ENCODE assay signal across 13 cellular contexts in the genomic region with DNA sequence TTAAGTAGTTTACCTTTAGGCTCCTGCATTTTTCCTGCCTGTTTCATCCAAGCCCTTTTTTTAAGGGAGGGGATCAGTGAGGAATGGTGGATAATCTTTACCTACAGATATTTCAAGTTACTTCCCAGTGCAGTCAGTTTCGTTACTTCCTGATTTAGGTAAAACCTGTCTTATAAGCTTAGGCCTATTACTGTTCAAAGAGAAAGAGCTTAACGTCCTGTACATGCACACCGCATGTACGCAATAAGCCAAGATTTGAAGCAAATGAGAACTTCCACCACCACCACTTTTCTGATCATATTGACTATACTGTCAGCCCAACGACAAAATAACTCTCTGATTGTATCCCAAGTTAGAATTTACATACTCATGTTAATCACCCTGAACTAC. TPM values are rescaled to one million over a fixed set of nuclear protein-coding genes. Genes with fewer than 3 reads are reported as not detected.
DNase-seq lines count a peak whose midpoint lies in the region; TF ChIP-seq lines count a peak whose summit lies in the region.
"Had no signal": no experiment of that assay in that cellular context is flagged by ENCODE, and none has a peak within 500 bp of the region (broad histone marks: within the 10 kb centered on the region; RNA-seq: fewer than 3 reads in every experiment).

No MANE protein-coding gene starts in this region.

- H3K4me3 ChIP-seq in dorsolateral prefrontal cortex (peak overlapping the region; percentile 8 to 92 (median 71)), mesendoderm (ENCODE audit: low read length) (no peak overlapping the region), GM23248 (no peak overlapping the region)

- peaks cover 5% of the 10 kb centered on the region for H3K4me1 ChIP-seq in mesendoderm (ENCODE audit: control insufficient read depth, low read depth, low read length)
- H3K4me1 ChIP-seq in GM23248 (ENCODE audit: insufficient read depth), result no peaks in the 10 kb centered on the region

- peaks cover 33% of the 10 kb centered on the region for H3K36me3 Mint-ChIP-seq in type B pancreatic cell

- peaks cover 44% of the 10 kb centered on the region for H3K4me1 Mint-ChIP-seq in type B pancreatic cell (ENCODE audit: unreplicated experiment)

- H4K8ac ChIP-seq in mesendoderm (ENCODE audit: low read depth, low read length), result no peak overlapping the region

- H3K27me3 ChIP-seq in dorsolateral prefrontal cortex (peaks cover 0 to 9% (median 0%) of the 10 kb centered on the region in 45 donors), mesendoderm (ENCODE audit: insufficient read depth, low read length, poor library complexity) (no peaks in the 10 kb centered on the region), GM23248 (replicated peaks; ENCODE audit: insufficient read depth) (no peaks in the 10 kb centered on the region)
- H3K27me3 ChIP-seq: thyroid gland had no signal

- no peak overlapping the region for H2BK15ac ChIP-seq in mesendoderm (replicated peaks; ENCODE audit: low read depth)

- WGBS in mesendoderm (ENCODE audit: extremely low coverage, insufficient coverage, low lambda C conversion rate), result no CpG with 5 or more reads among the region's 5 CpGs
- WGBS in GM23248 (ENCODE audit: low coverage in 1 of 2, low lambda C conversion rate in 2 of 2, missing lambda C conversion rate in 2 of 2), 2 experiments, result 92 to 95% methylated on average over 5 of the region's 5 CpGs

- no peak overlapping the region for H2AFZ ChIP-seq in GM23248

- in situ Hi-C loops in GM23248 (cut with MboI), result no loop called here

- peaks cover 9% of the 10 kb centered on the region for H3K27me3 Mint-ChIP-seq in type B pancreatic cell

- H3K9me3 ChIP-seq in GM23248 (ENCODE audit: low read depth), result no peaks in the 10 kb centered on the region
- H3K9me3 ChIP-seq: thyroid gland had no signal

- peaks cover 2% of the 10 kb centered on the region for H3K79me1 ChIP-seq in mesendoderm (ENCODE audit: low read length)

- H2BK120ac ChIP-seq in mesendoderm (ENCODE audit: low read depth, low read length), result peak overlapping the region; percentile 28

- no peak overlapping the region for H2AK5ac ChIP-seq in mesendoderm (ENCODE audit: low read length)

- H3K9me2 ChIP-seq in GM23248 (ENCODE audit: insufficient read depth), result no peaks in the 10 kb centered on the region

- H3K9ac ChIP-seq in mesendoderm (ENCODE audit: low read length), result no peak overlapping the region
- no peak overlapping the region for H3K9ac ChIP-seq in GM23248

- H3K4ac ChIP-seq in mesendoderm (ENCODE audit: low read depth, low read length), result no peak overlapping the region

- H4K5ac ChIP-seq in mesendoderm (ENCODE audit: low read length), result no peak overlapping the region

- H3K36me3 ChIP-seq in mesendoderm (ENCODE audit: control insufficient read depth, insufficient read depth, low read length) (no peaks in the 10 kb centered on the region), GM23248 (ENCODE audit: low read depth) (peaks cover 6% of the 10 kb centered on the region; the same call in 1 of the 2 replicates)

- H3F3A ChIP-seq in GM23248 (ENCODE audit: insufficient read depth), result no peaks in the 10 kb centered on the region

- H3K23ac ChIP-seq in mesendoderm (ENCODE audit: low read length), result no peak overlapping the region

- TF ChIP-seq CTCF in dorsolateral prefrontal cortex (IDR thresholded peaks at IDR 0.05 in 54 of 56, conservative IDR thresholded peaks at IDR 0.05 in 2 of 56; ENCODE audit: low read depth in 1 of 56, partially characterized antibody in 56 of 56) (no peak), type B pancreatic cell (conservative IDR thresholded peaks at IDR 0.05) (no peak)

- H3K4me3 Mint-ChIP-seq in type B pancreatic cell, result peak overlapping the region; percentile 75
- H3K4me3 Mint-ChIP-seq: activated naive CD8-positive, alpha-beta T cell treated with anti-CD3 and anti-CD28 coated beads, Interleukin-2, amount 10 ng/mL, durations not matched to agents 7 days and 5 days; endodermal cell had no signal

- H3K18ac ChIP-seq in mesendoderm (ENCODE audit: low read length), result no peak overlapping the region

- no peak overlapping the region for H2BK5ac ChIP-seq in mesendoderm (ENCODE audit: low read length)

- intact Hi-C loops in dorsolateral prefrontal cortex (cut with DNase I), result loop anchor here in 1 of 2 donors (5.0 to 10.0 kb wide), 2 partner anchors 54 to 106 kb away; no protein-coding TSS in a partner anchor

- H3K27ac ChIP-seq in dorsolateral prefrontal cortex (peak overlapping the region in 52 of 59 donors; percentile 7 to 98 (median 92)), mesendoderm (ENCODE audit: low read depth, low read length) (no peak overlapping the region), GM23248 (no peak overlapping the region)

- peaks cover 6% of the 10 kb centered on the region for H3K79me2 ChIP-seq in mesendoderm (ENCODE audit: control insufficient read depth, insufficient read depth, low read length)
- no peaks in the 10 kb centered on the region; the same call in 1 of the 2 replicates for H3K79me2 ChIP-seq in GM23248 (ENCODE audit: insufficient read depth)

- no peaks in the 10 kb centered on the region for H4K20me1 ChIP-seq in GM23248 (ENCODE audit: insufficient read depth)

- H3K56ac ChIP-seq in mesendoderm (ENCODE audit: low read length), result peak overlapping the region; percentile 20

- H3K27ac Mint-ChIP-seq in type B pancreatic cell, result peak overlapping the region; percentile 63
- H3K27ac Mint-ChIP-seq: activated naive CD8-positive, alpha-beta T cell treated with anti-CD3 and anti-CD28 coated beads, Interleukin-2, amount 10 ng/mL, durations not matched to agents 7 days and 5 days; endodermal cell had no signal

- peak; percentile 67 for DNase-seq in NCI-H82 (lab: John Stamatoyannopoulos, UW)
- no peak for DNase-seq in NCI-H82 treated with DMSO at 0.1 percent for 48 hours (lab: John Stamatoyannopoulos, UW; ENCODE audit: unreplicated experiment)
- no peak for DNase-seq in dorsolateral prefrontal cortex
- DNase-seq in mesendoderm, result no peak
- DNase-seq in type B pancreatic cell (ENCODE audit: extremely low spot score, unreplicated experiment), result no peak
- DNase-seq in GM23248, result no peak
- no peak for DNase-seq in cerebellar nuclear complex (lab: John Stamatoyannopoulos, UW)
- no peak for DNase-seq in NCI-H1092 treated with DMSO at 0.1 percent for 48 hours (lab: John Stamatoyannopoulos, UW)
- DNase-seq: activated CD8-positive, alpha-beta memory T cell treated with anti-CD3 and anti-CD28 coated beads, Interleukin-2, amount 50 U/mL, for 4 hours; activated naive CD8-positive, alpha-beta T cell treated with anti-CD3 and anti-CD28 coated beads, Interleukin-2, amount 10 ng/mL, durations not matched to agents 7 days and 5 days; endodermal cell; NCI-H524; thyroid gland had no signal

- no peak overlapping the region for H3K4me2 ChIP-seq in mesendoderm (ENCODE audit: low read length)
- H3K4me2 ChIP-seq in GM23248 (ENCODE audit: unreplicated experiment), result no peak overlapping the region

- H3K9me3 Mint-ChIP-seq in type B pancreatic cell, result no peaks in the 10 kb centered on the region
- H3K9me3 Mint-ChIP-seq: activated naive CD8-positive, alpha-beta T cell treated with anti-CD3 and anti-CD28 coated beads, Interleukin-2, amount 10 ng/mL, durations not matched to agents 7 days and 5 days; endodermal cell had no signal

RNA-seq across cellular contexts. Expression of gene NFIB, which starts 5.2 kb away (rescaled TPM):
- total RNA-seq in dorsolateral prefrontal cortex (100 to 1,000 TPM in 28 of 120 experiments, 10 to 100 TPM in 92; 57.4 to 185 (median 86.8) TPM), type B pancreatic cell (ENCODE audit: low replicate concordance) (62.9 and 76.4 TPM in 2 replicates)
- polyA plus RNA-seq in mesendoderm (2013, experiment 1 of 2), result 1.8 TPM
- polyA plus RNA-seq in mesendoderm (2013, experiment 2 of 2), result 1.5 TPM
- total RNA-seq in GM23248 (2014; rRNA removed; shearing (Covaris generic)), result 3.4 and 5.3 TPM in 2 replicates
- polyA plus RNA-seq in GM23248 (2016; fragmentation: Nextera tagmentation; extraction: Ambion mirVana), result 5.8 and 6.0 TPM in 2 replicates
- total RNA-seq: activated naive CD8-positive, alpha-beta T cell treated with anti-CD3 and anti-CD28 coated beads, Interleukin-2, amount 10 ng/mL, durations not matched to agents 7 days and 5 days had no signal

Comparison
In these comparisons a context has a peak if more than half of its experiments do, and no peak if none do; other contexts are left out.
1. H3K27ac ChIP-seq: peak in dorsolateral prefrontal cortex (52 of 59); none in mesendoderm (single experiment) and GM23248 (single experiment).
2. H3K4me3 ChIP-seq: peak in dorsolateral prefrontal cortex (59 of 59); none in mesendoderm (single experiment) and GM23248 (single experiment).